13 cellular contexts compared by ENCODE assay signal in the genomic region with DNA sequence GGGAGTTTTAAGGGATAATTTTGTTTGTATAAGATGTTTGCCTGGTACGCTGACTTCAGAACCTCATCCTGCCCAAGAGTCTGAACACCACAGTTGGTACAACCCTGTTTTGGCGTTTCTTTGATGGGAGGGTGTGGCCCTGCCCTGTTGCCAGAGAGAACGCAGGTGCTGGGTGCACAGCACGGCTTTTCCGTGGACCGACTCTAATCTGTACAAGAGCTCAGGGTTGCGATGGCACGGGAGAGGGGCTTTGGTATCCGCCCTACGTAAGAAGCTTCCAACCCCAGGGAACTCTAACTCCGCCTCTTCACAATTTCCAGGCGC. TPM values are rescaled to one million over a fixed set of nuclear protein-coding genes. Genes with fewer than 3 reads are reported as not detected.
DNase-seq lines count a peak whose midpoint lies in the region; ATAC-seq, FAIRE-seq and TF ChIP-seq lines count a peak whose summit lies in the region.
"Had no signal": no experiment of that assay in that cellular context is flagged by ENCODE, and none has a peak within 500 bp of the region (broad histone marks: within the 10 kb centered on the region; RNA-seq: fewer than 3 reads in every experiment).

No MANE protein-coding gene starts in this region.

- DNase-seq in A673 (ENCODE audit: low spot score), result no peak
- DNase-seq in GM23338 (ENCODE audit: low spot score), result no peak
- no peak for DNase-seq in activated naive CD8-positive, alpha-beta T cell treated with anti-CD3 and anti-CD28 coated beads, Interleukin-2, amount 50 U/mL, for 24 hours
- DNase-seq in kidney, result no peak
- DNase-seq in SKM-1 treated with dmso at 0.1 percent for 144 hours (lab: John Stamatoyannopoulos, UW; ENCODE audit: unreplicated experiment), result no peak
- no peak for DNase-seq in heart right ventricle
- DNase-seq in HuH-7 (ENCODE audit: low spot score), result no peak
- DNase-seq: activated CD4-positive, CD25-positive, alpha-beta regulatory T cell treated with anti-CD3 and anti-CD28 coated beads, Interleukin-2, amount 50 U/mL, for 72 hours; HCEC 1CT; NCI-H146 had no signal

- no peaks in the 10 kb centered on the region for H3K36me3 Mint-ChIP-seq in GM23338 (ENCODE audit: low read depth)
- H3K36me3 Mint-ChIP-seq in activated naive CD8-positive, alpha-beta T cell treated with anti-CD3 and anti-CD28 coated beads, Interleukin-2, amount 50 U/mL, for 24 hours (ENCODE audit: low read depth), result no peaks in the 10 kb centered on the region

- intact Hi-C loops in A673 (cut with micrococcal nuclease; ENCODE audit: unreplicated experiment), result no loop called here
- intact Hi-C loops in kidney (cut with DNase I), result no loop called here
- intact Hi-C loops in heart right ventricle (cut with DNase I), result loop anchor here in 1 of 10 donors (10.0 kb wide), 1 partner anchor 58 kb away; no protein-coding TSS in a partner anchor

- no peaks in the 10 kb centered on the region for H3K9me2 ChIP-seq in GM23338 (ENCODE audit: insufficient read depth)

- H3K9me3 ChIP-seq in A673 (ENCODE audit: low read depth, low read length, poor library complexity, severe bottlenecking), result no peaks in the 10 kb centered on the region
- H3K9me3 ChIP-seq in kidney (ENCODE audit: control insufficient read depth in 1 of 2, low read length in 2 of 2), result no peaks in the 10 kb centered on the region
- no peaks in the 10 kb centered on the region for H3K9me3 ChIP-seq in heart right ventricle

- H3K36me3 ChIP-seq in A673 (ENCODE audit: insufficient read depth, low read length, poor library complexity, severe bottlenecking) (no peaks in the 10 kb centered on the region), GM23338 (ENCODE audit: insufficient read depth) (no peaks in the 10 kb centered on the region), kidney (ENCODE audit: control insufficient read depth in 1 of 2, insufficient read depth in 2 of 2, low read length in 2 of 2) (no peaks in the 10 kb centered on the region), heart right ventricle (no peaks in the 10 kb centered on the region)

- no peaks in the 10 kb centered on the region for H3K79me2 ChIP-seq in GM23338 (replicated peaks; ENCODE audit: insufficient read depth)

- H3F3A ChIP-seq in GM23338 (replicated peaks; ENCODE audit: low read depth), result no peaks in the 10 kb centered on the region

- no peak for ATAC-seq in GM23338
- ATAC-seq in activated naive CD8-positive, alpha-beta T cell treated with anti-CD3 and anti-CD28 coated beads, Interleukin-2, amount 50 U/mL, for 24 hours, result no peak
- ATAC-seq in heart right ventricle, result no peak
- ATAC-seq in GM19351 (IDR thresholded peaks at IDR 0.05; ENCODE audit: unreplicated experiment), result no peak

- CTCF ChIA-PET in A673 (lab: Charles Lee), result no interaction called here

- H3K4me1 ChIP-seq in A673 (ENCODE audit: insufficient read depth, low read length, poor library complexity, severe bottlenecking), result peaks cover 15% of the 10 kb centered on the region
- H3K4me1 ChIP-seq in GM23338 (ENCODE audit: insufficient read depth), result peaks cover 16% of the 10 kb centered on the region
- peaks cover 0 to 7% of the 10 kb centered on the region in 2 donors for H3K4me1 ChIP-seq in kidney (ENCODE audit: control insufficient read depth in 1 of 2, insufficient read depth in 1 of 2, low read depth in 1 of 2, low read length in 2 of 2)
- peaks cover 0 to 29% (median 21%) of the 10 kb centered on the region in 9 donors for H3K4me1 ChIP-seq in heart right ventricle

- no TSS peak for BruUV-seq in A673 (replicated peaks; lab: Mats Ljungman, UMichigan)

- H3K27me3 ChIP-seq in A673 (replicated peaks; ENCODE audit: insufficient read depth, low read depth, low read length, poor library complexity), result peaks cover 42% of the 10 kb centered on the region
- peaks cover 71% of the 10 kb centered on the region for H3K27me3 ChIP-seq in GM23338 (ENCODE audit: insufficient read depth)
- H3K27me3 ChIP-seq in heart right ventricle, result peaks cover 11 to 97% (median 95%) of the 10 kb centered on the region in 7 donors

- H3K4me3 ChIP-seq in A673 (ENCODE audit: low read depth, low read length, poor library complexity, severe bottlenecking) (peak overlapping the region; percentile 39), GM23338 (peak overlapping the region; percentile 54), kidney (ENCODE audit: low read length in 2 of 2) (peak overlapping the region; percentile 35 to 54), heart right ventricle (no peak overlapping the region)

- POLR2A ChIA-PET in A673 (lab: Charles Lee; ENCODE audit: low non-redundant PET), result no interaction called here

- peak overlapping the region; percentile 70 for H3K4me3 Mint-ChIP-seq in GM23338
- peak overlapping the region; percentile 36 for H3K4me3 Mint-ChIP-seq in activated naive CD8-positive, alpha-beta T cell treated with anti-CD3 and anti-CD28 coated beads, Interleukin-2, amount 50 U/mL, for 24 hours

- WGBS in heart right ventricle, 2 donors, result 10 to 15% methylated on average over 12 of the region's 12 CpGs

- H3K9ac ChIP-seq in kidney (ENCODE audit: low read length in 2 of 2), result no peak overlapping the region

- TF ChIP-seq CTCF in A673 (conservative IDR thresholded peaks at IDR 0.05; ENCODE audit: low read depth, low read length), result no peak
- TF ChIP-seq CTCF in GM23338 (conservative IDR thresholded peaks at IDR 0.05; ENCODE audit: low read depth in 2 of 2), result no peak
- TF ChIP-seq CTCF in kidney (IDR thresholded peaks at IDR 0.05; ENCODE audit: borderline replicate concordance, extremely low read depth, insufficient read depth), result no peak
- no peak for TF ChIP-seq CTCF in heart right ventricle (IDR thresholded peaks at IDR 0.05)

- H4K20me1 ChIP-seq in GM23338 (replicated peaks; ENCODE audit: insufficient read depth), result no peaks in the 10 kb centered on the region

- H3K9me3 Mint-ChIP-seq in GM23338, result peaks cover 3% of the 10 kb centered on the region; the same call in 1 of the 3 replicates
- no peaks in the 10 kb centered on the region for H3K9me3 Mint-ChIP-seq in activated naive CD8-positive, alpha-beta T cell treated with anti-CD3 and anti-CD28 coated beads, Interleukin-2, amount 50 U/mL, for 24 hours
- H3K9me3 Mint-ChIP-seq: activated T-helper 2 cell treated with anti-CD3 and anti-CD28 coated beads, Interferon-gamma antibody, Interleukin-2, Interleukin-4, amounts not matched to agents 10 μg/mL and 5 μg/mL and 100 μg/mL, durations not matched to agents 14 hours and 24 hours and 36 hours had no signal

- no peak for FAIRE-seq in kidney (lab: Jason Lieb, UNC)

- peaks cover 61% of the 10 kb centered on the region for H3K27me3 Mint-ChIP-seq in GM23338 (ENCODE audit: insufficient read depth, low read depth, poor library complexity)
- peaks cover 74% of the 10 kb centered on the region for H3K27me3 Mint-ChIP-seq in activated naive CD8-positive, alpha-beta T cell treated with anti-CD3 and anti-CD28 coated beads, Interleukin-2, amount 50 U/mL, for 24 hours

- H3K4me1 Mint-ChIP-seq in GM23338, result peaks cover 17% of the 10 kb centered on the region
- peaks cover 13% of the 10 kb centered on the region for H3K4me1 Mint-ChIP-seq in activated naive CD8-positive, alpha-beta T cell treated with anti-CD3 and anti-CD28 coated beads, Interleukin-2, amount 50 U/mL, for 24 hours

- H3K27ac ChIP-seq in A673 (ENCODE audit: low read depth, low read length, poor library complexity, severe bottlenecking), result no peak overlapping the region
- no peak overlapping the region for H3K27ac ChIP-seq in GM23338 (ENCODE audit: low read depth)
- H3K27ac ChIP-seq in kidney (ENCODE audit: low read depth in 2 of 2, low read length in 2 of 2), result no peak overlapping the region
- H3K27ac ChIP-seq in heart right ventricle, result no peak overlapping the region

- peak overlapping the region; percentile 97 for H2AFZ ChIP-seq in GM23338

- H3K4me2 ChIP-seq in GM23338, result peak overlapping the region; percentile 95

- H3K27ac Mint-ChIP-seq in GM23338, result no peak overlapping the region
- H3K27ac Mint-ChIP-seq in activated naive CD8-positive, alpha-beta T cell treated with anti-CD3 and anti-CD28 coated beads, Interleukin-2, amount 50 U/mL, for 24 hours, result no peak overlapping the region
- H3K27ac Mint-ChIP-seq: activated T-helper 2 cell treated with anti-CD3 and anti-CD28 coated beads, Interferon-gamma antibody, Interleukin-2, Interleukin-4, amounts not matched to agents 10 μg/mL and 5 μg/mL and 100 μg/mL, durations not matched to agents 14 hours and 24 hours and 36 hours had no signal

TF ChIP-seq in GM23338, 12 proteins besides CTCF, POLR2A, EP300 and RAD21:
- TF ChIP-seq ZNF114 (CRISPR knock-in tag; IDR thresholded peaks at IDR 0.05), result no peak
- TF ChIP-seq ZNF331 (CRISPR knock-in tag; IDR thresholded peaks at IDR 0.05; ENCODE audit: low read depth), result no peak
- peak; percentile 21 for TF ChIP-seq EZH2 (IDR thresholded peaks at IDR 0.05; ENCODE audit: low read depth, unreplicated experiment)
- no peak for TF ChIP-seq JUNB (IDR thresholded peaks at IDR 0.05; ENCODE audit: unreplicated experiment)

RNA-seq across cellular contexts. Expression of gene CYP24A1, which starts 1.3 kb away (rescaled TPM):
- total RNA-seq in A673 (2021) (0.33 and 0.56 TPM in 2 replicates), kidney (39.0 TPM), heart right ventricle (not detected)
- 0.12 TPM in 1 of 2 replicates, not detected in the other for total RNA-seq in GM23338 (2014; rRNA removed; shearing (Covaris generic))
- polyA plus RNA-seq in GM23338 (2016; fragmentation: Nextera tagmentation; extraction: Ambion mirVana) (0.10 TPM in 1 of 2 replicates, not detected in the other), kidney (ENCODE audit: insufficient read depth, low read depth, low replicate concordance) (15.4 TPM), heart right ventricle (not detected)
- total RNA-seq: activated T-helper 2 cell treated with anti-CD3 and anti-CD28 coated beads, Interferon-gamma antibody, Interleukin-2, Interleukin-4, amounts not matched to agents 10 μg/mL and 5 μg/mL and 100 μg/mL, durations not matched to agents 14 hours and 24 hours and 36 hours; posterior vena cava had no signal

RNA-seq across cellular contexts. Expression of gene PFDN4, which starts 35.4 kb away (rescaled TPM):
- total RNA-seq in A673 (2021), result 62.1 and 76.0 TPM in 2 replicates
- total RNA-seq in GM23338 (2014; rRNA removed; shearing (Covaris generic)), result 105 and 196 TPM in 2 replicates
- polyA plus RNA-seq in GM23338 (2016; fragmentation: Nextera tagmentation; extraction: Ambion mirVana), result 477 and 584 TPM in 2 replicates
- total RNA-seq in kidney, result 19.7 TPM
- 49.5 TPM for polyA plus RNA-seq in kidney (ENCODE audit: insufficient read depth, low read depth, low replicate concordance)
- total RNA-seq in heart right ventricle, result 10 to 100 TPM; 21.9 to 37.0 (median 28.2) TPM
- 10 to 100 TPM; 44.0 to 56.3 TPM for polyA plus RNA-seq in heart right ventricle

Comparison
In these comparisons a context has a peak if more than half of its experiments do, and no peak if none do; other contexts are left out.
1. H3K4me3 ChIP-seq: peak in A673 (single experiment), GM23338 (single experiment) and kidney (2 of 2); none in heart right ventricle (0 of 10).
2. RNA of gene CYP24A1, which starts 1.3 kb away (total RNA-seq): 39.0 TPM in kidney (single experiment); 0.33 to 0.56 TPM in A673, 0.12 TPM in GM23338 and not detected in heart right ventricle; every median in the first group is over 10 times any median in the second.